ENCODE assay signal across 1 cellular context in the genomic region with DNA sequence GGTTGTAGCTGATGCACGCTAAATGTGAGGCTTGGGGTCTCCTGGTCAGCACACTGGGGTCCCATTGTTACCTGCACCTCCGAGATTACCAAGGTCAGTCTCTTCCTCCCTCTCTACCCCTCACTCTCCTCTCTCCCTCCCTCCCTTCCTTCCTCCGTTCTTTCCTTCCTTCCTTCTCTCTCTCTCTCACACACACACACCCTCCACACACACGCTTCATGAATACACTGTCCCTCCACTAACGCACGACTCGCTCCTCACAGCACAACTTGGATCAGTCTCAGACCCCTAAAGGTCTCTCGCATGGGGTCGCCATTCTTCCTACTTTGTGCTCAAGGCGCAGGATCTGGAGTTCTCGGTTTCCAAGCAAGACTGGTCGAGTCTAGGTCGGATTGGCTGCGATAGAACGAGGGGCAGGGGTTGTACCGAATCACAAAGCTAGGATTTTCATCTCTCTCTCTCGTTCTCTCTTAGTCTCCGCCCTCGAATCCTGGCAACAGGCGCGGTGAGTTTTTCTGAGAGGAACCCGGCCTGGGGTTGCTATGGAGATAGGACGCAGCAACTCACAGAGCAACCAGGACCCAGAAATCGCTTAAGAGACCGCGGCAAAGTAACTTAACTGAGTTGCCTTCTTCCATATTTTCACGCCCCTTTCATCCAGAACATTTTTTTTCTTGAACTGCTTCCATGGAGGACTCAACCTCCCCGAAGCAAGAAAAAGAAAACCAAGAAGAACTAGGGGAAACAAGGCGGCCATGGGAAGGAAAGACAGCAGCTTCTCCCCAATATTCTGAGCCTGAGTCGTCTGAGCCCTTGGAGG.
TF ChIP-seq lines count a peak whose summit lies in the region.

TSS of gene RSPH4A (plus strand) at position 543 of the 820 bp plus-strand sequence. CDS start at position 688, 145 bp downstream.

TF ChIP-seq in K562, 482 proteins besides CTCF, POLR2A, EP300 and RAD21 (continued from another document and continues in another):
- TF ChIP-seq MCM3 (IDR thresholded peaks at IDR 0.05), result 0 out of 2 replicates have a peak, but pooled peaks have one; percentile 45
- TF ChIP-seq RBM39 (optimal IDR thresholded peaks at IDR 0.05; ENCODE audit: low read depth, low read length), result no peak
- no peak for TF ChIP-seq JUNB (CRISPR knock-in tag; conservative IDR thresholded peaks at IDR 0.05)
- TF ChIP-seq BDP1 (IDR thresholded peaks at IDR 0.05; ENCODE audit: insufficient read depth, insufficient read length), result no peak
- TF ChIP-seq SAFB (IDR thresholded peaks at IDR 0.05; ENCODE audit: borderline replicate concordance, low read depth, low read length), result no peak
- TF ChIP-seq RBM14 (IDR thresholded peaks at IDR 0.05; ENCODE audit: borderline replicate concordance, insufficient read depth, low read depth, low read length), result no peak
- TF ChIP-seq MBD2 (IDR thresholded peaks at IDR 0.05; ENCODE audit: borderline replicate concordance, low read depth), result 0 out of 2 replicates have a peak, but pooled peaks have one; percentile 59
- TF ChIP-seq ZNF311 (CRISPR knock-in tag; IDR thresholded peaks at IDR 0.05), result no peak
- TF ChIP-seq, protein P1, sequence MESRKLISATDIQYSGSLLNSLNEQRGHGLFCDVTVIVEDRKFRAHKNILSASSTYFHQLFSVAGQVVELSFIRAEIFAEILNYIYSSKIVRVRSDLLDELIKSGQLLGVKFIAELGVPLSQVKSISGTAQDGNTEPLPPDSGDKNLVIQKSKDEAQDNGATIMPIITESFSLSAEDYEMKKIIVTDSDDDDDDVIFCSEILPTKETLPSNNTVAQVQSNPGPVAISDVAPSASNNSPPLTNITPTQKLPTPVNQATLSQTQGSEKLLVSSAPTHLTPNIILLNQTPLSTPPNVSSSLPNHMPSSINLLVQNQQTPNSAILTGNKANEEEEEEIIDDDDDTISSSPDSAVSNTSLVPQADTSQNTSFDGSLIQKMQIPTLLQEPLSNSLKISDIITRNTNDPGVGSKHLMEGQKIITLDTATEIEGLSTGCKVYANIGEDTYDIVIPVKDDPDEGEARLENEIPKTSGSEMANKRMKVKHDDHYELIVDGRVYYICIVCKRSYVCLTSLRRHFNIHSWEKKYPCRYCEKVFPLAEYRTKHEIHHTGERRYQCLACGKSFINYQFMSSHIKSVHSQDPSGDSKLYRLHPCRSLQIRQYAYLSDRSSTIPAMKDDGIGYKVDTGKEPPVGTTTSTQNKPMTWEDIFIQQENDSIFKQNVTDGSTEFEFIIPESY (CRISPR knock-in tag; IDR thresholded peaks at IDR 0.05), result no peak
- no peak for TF ChIP-seq TOE1 (IDR thresholded peaks at IDR 0.05; ENCODE audit: borderline replicate concordance)
- no peak for TF ChIP-seq TOE1 (CRISPR knock-in tag; IDR thresholded peaks at IDR 0.05; ENCODE audit: borderline replicate concordance, low read depth)
- no peak for TF ChIP-seq ZNF586 (CRISPR knock-in tag; conservative IDR thresholded peaks at IDR 0.05)
- TF ChIP-seq, protein P2, sequence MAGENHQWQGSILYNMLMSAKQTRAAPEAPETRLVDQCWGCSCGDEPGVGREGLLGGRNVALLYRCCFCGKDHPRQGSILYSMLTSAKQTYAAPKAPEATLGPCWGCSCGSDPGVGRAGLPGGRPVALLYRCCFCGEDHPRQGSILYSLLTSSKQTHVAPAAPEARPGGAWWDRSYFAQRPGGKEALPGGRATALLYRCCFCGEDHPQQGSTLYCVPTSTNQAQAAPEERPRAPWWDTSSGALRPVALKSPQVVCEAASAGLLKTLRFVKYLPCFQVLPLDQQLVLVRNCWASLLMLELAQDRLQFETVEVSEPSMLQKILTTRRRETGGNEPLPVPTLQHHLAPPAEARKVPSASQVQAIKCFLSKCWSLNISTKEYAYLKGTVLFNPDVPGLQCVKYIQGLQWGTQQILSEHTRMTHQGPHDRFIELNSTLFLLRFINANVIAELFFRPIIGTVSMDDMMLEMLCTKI (IDR thresholded peaks at IDR 0.05; ENCODE audit: partially characterized antibody), result no peak
- peak; percentile 42 to 58; a peak in 3 of 4 replicates for TF ChIP-seq NRF1 (conservative IDR thresholded peaks at IDR 0.05 in 1 of 2, IDR thresholded peaks at IDR 0.05 in 1 of 2)
- TF ChIP-seq TCF7L2 (IDR thresholded peaks at IDR 0.05; ENCODE audit: low read depth, low read length), result no peak
- no peak for TF ChIP-seq ZNF121 (CRISPR knock-in tag; conservative IDR thresholded peaks at IDR 0.05)
- no peak for TF ChIP-seq UBTF (IDR thresholded peaks at IDR 0.05; ENCODE audit: borderline replicate concordance in 1 of 2, low read depth in 2 of 2, low read length in 2 of 2)
- TF ChIP-seq ARID3A (IDR thresholded peaks at IDR 0.05; ENCODE audit: borderline replicate concordance, low read depth, low read length), result no peak
- TF ChIP-seq BMI1 (IDR thresholded peaks at IDR 0.05; ENCODE audit: low read length), result peak; percentile 71; the same call in 1 of the 2 replicates
- no peak; the same call in 1 of the 2 replicates for TF ChIP-seq CREM (IDR thresholded peaks at IDR 0.05; ENCODE audit: low read depth)
- no peak for TF ChIP-seq MAFK (IDR thresholded peaks at IDR 0.05; ENCODE audit: low read length)
- no peak for TF ChIP-seq ZNF778 (CRISPR knock-in tag; IDR thresholded peaks at IDR 0.05)
- TF ChIP-seq ZNF395 (CRISPR knock-in tag; IDR thresholded peaks at IDR 0.05), result no peak
- TF ChIP-seq, protein P3, sequence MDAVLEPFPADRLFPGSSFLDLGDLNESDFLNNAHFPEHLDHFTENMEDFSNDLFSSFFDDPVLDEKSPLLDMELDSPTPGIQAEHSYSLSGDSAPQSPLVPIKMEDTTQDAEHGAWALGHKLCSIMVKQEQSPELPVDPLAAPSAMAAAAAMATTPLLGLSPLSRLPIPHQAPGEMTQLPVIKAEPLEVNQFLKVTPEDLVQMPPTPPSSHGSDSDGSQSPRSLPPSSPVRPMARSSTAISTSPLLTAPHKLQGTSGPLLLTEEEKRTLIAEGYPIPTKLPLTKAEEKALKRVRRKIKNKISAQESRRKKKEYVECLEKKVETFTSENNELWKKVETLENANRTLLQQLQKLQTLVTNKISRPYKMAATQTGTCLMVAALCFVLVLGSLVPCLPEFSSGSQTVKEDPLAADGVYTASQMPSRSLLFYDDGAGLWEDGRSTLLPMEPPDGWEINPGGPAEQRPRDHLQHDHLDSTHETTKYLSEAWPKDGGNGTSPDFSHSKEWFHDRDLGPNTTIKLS (IDR thresholded peaks at IDR 0.05; ENCODE audit: borderline replicate concordance, low read depth), result no peak
- no peak for TF ChIP-seq CEBPG (CRISPR knock-in tag; IDR thresholded peaks at IDR 0.05)
- no peak for TF ChIP-seq CEBPG (tag; conservative IDR thresholded peaks at IDR 0.05 in 1 of 2, IDR thresholded peaks at IDR 0.05 in 1 of 2)
- TF ChIP-seq ZNF609 (CRISPR knock-in tag; IDR thresholded peaks at IDR 0.05; ENCODE audit: borderline replicate concordance), result no peak
- TF ChIP-seq NBN (IDR thresholded peaks at IDR 0.05; ENCODE audit: low read depth), result no peak
- no peak for TF ChIP-seq NCOA2 (IDR thresholded peaks at IDR 0.05; ENCODE audit: partially characterized antibody in 2 of 2)
- no peak for TF ChIP-seq TCFL5 (CRISPR knock-in tag; conservative IDR thresholded peaks at IDR 0.05)
- TF ChIP-seq, protein P4, sequence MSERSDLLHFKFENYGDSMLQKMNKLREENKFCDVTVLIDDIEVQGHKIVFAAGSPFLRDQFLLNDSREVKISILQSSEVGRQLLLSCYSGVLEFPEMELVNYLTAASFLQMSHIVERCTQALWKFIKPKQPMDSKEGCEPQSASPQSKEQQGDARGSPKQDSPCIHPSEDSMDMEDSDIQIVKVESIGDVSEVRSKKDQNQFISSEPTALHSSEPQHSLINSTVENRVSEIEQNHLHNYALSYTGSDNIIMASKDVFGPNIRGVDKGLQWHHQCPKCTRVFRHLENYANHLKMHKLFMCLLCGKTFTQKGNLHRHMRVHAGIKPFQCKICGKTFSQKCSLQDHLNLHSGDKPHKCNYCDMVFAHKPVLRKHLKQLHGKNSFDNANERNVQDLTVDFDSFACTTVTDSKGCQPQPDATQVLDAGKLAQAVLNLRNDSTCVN (CRISPR knock-in tag; IDR thresholded peaks at IDR 0.05), result peak; percentile 76
- TF ChIP-seq PTTG1 (tag; IDR thresholded peaks at IDR 0.05; ENCODE audit: low read depth), result no peak
- no peak for TF ChIP-seq MTA3 (IDR thresholded peaks at IDR 0.05; ENCODE audit: borderline replicate concordance)
- TF ChIP-seq, protein P5, sequence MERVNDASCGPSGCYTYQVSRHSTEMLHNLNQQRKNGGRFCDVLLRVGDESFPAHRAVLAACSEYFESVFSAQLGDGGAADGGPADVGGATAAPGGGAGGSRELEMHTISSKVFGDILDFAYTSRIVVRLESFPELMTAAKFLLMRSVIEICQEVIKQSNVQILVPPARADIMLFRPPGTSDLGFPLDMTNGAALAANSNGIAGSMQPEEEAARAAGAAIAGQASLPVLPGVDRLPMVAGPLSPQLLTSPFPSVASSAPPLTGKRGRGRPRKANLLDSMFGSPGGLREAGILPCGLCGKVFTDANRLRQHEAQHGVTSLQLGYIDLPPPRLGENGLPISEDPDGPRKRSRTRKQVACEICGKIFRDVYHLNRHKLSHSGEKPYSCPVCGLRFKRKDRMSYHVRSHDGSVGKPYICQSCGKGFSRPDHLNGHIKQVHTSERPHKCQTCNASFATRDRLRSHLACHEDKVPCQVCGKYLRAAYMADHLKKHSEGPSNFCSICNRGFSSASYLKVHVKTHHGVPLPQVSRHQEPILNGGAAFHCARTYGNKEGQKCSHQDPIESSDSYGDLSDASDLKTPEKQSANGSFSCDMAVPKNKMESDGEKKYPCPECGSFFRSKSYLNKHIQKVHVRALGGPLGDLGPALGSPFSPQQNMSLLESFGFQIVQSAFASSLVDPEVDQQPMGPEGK (CRISPR knock-in tag; IDR thresholded peaks at IDR 0.05; ENCODE audit: borderline replicate concordance), result no peak
- no peak for TF ChIP-seq ZC3H11A (IDR thresholded peaks at IDR 0.05; ENCODE audit: low read depth, low read length)
- 0 out of 2 replicates have a peak, but pooled peaks have one; percentile 9 for TF ChIP-seq MTA2 (IDR thresholded peaks at IDR 0.05; ENCODE audit: low read depth)
- TF ChIP-seq MYC (IDR thresholded peaks at IDR 0.05; ENCODE audit: low read depth, low read length), result no peak
- TF ChIP-seq MYC (CRISPR knock-in tag; IDR thresholded peaks at IDR 0.05; ENCODE audit: borderline replicate concordance, low read depth), result no peak
